14 cellular contexts compared by ENCODE assay signal in the genomic region with DNA sequence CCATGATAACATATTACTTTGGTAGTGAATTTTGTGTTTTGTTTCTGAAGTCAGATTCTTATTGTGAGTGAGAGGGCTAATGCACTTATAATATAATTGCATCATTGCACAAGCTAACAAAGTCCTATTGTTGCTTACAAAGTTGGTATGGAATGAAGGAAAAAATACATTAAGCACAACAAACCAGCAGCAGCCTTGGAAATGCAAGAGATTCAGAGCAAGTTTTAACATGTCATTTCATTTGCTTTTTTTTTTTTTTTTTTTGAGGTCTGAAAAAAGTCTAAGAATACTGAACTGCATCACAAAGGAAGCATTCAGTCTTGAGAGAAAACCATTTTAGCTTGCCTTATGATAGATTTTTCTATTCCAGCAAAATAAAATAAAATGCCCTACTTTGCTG. TPM values are rescaled to one million over a fixed set of nuclear protein-coding genes. Genes with fewer than 3 reads are reported as not detected.
A peak's percentile ranks its signal among the peaks of the same experiment; 100 is the strongest.
DNase-seq lines count a peak whose midpoint lies in the region; ATAC-seq and TF ChIP-seq lines count a peak whose summit lies in the region.
"Had no signal": no experiment of that assay in that cellular context is flagged by ENCODE, and none has a peak within 500 bp of the region (broad histone marks: within the 10 kb centered on the region; RNA-seq: fewer than 3 reads in every experiment).

No MANE protein-coding gene starts in this region.

- no peak for TF ChIP-seq POLR2A in IMR-90 (IDR thresholded peaks at IDR 0.05; ENCODE audit: low read depth, low read length)

- H2AFZ ChIP-seq in IMR-90 (replicated peaks; ENCODE audit: low read length, poor library complexity): no peak overlapping the region
- peak overlapping the region; percentile 11 for H2AFZ ChIP-seq in neuronal stem cell (ENCODE audit: low read length)
- H2AFZ ChIP-seq: PC-9 had no signal

- dilution Hi-C loops in IMR-90 (cut with HindIII; ENCODE audit: low sequenced_read_pairs, unreplicated experiment): no loop called here

- H3K14ac ChIP-seq in IMR-90 (replicated peaks; ENCODE audit: low read depth, low read length) (no peak overlapping the region), neuronal stem cell (ENCODE audit: low read length) (no peak overlapping the region)

- CTCF ChIA-PET in IMR-90 (lab: Yijun Ruan, JAX): no interaction called here

- H3K4ac ChIP-seq in IMR-90 (ENCODE audit: low read depth, low read length) (no peak overlapping the region), neuronal stem cell (ENCODE audit: low read length) (no peak overlapping the region)

- H2BK12ac ChIP-seq in neuronal stem cell (ENCODE audit: low read length): no peak overlapping the region

- H4K5ac ChIP-seq in IMR-90 (ENCODE audit: low read depth, low read length): no peak overlapping the region

- H3K4me2 ChIP-seq in IMR-90 (ENCODE audit: low read depth, low read length) (no peak overlapping the region), neuronal stem cell (ENCODE audit: insufficient read depth, low read length, poor library complexity, severe bottlenecking) (no peak overlapping the region)
- H3K4me2 ChIP-seq: PC-9 had no signal

- no peak overlapping the region for H4K91ac ChIP-seq in IMR-90 (ENCODE audit: insufficient read depth, low read depth, low read length)
- H4K91ac ChIP-seq in neuronal stem cell (ENCODE audit: low read depth, low read length, poor library complexity): no peak overlapping the region

- no peak overlapping the region for H3K9ac ChIP-seq in IMR-90 (ENCODE audit: low read depth, low read length)
- H3K9ac ChIP-seq in neuronal stem cell (ENCODE audit: low read depth, low read length, poor library complexity): no peak overlapping the region

- no peak overlapping the region for H2AK9ac ChIP-seq in IMR-90 (replicated peaks; ENCODE audit: low read depth, low read length, poor library complexity)

- H3K79me1 ChIP-seq in IMR-90 (ENCODE audit: low read depth in 1 of 2, low read length in 2 of 2): peaks cover 32 to 51% of the 10 kb centered on the region in 2 experiments
- no peaks in the 10 kb centered on the region for H3K79me1 ChIP-seq in neuronal stem cell (ENCODE audit: low read depth, low read length)

- no TSS peak for BruUV-seq in IMR-90 (replicated peaks; lab: Mats Ljungman, UMichigan)

- no peak overlapping the region for H2BK20ac ChIP-seq in IMR-90 (ENCODE audit: low read depth, low read length)

- peaks cover 4% of the 10 kb centered on the region; the same call in 1 of the 2 replicates for H4K20me1 ChIP-seq in IMR-90 (ENCODE audit: insufficient read depth, low read length)

- TF ChIP-seq CTCF in IMR-90 (conservative IDR thresholded peaks at IDR 0.05; ENCODE audit: low read depth, low read length): no peak
- TF ChIP-seq CTCF in epithelial cell of esophagus (IDR thresholded peaks at IDR 0.05; ENCODE audit: insufficient read depth, low read depth, low read length, missing control alignments): no peak

- H4K8ac ChIP-seq in IMR-90 (ENCODE audit: low read depth in 2 of 2, low read length in 2 of 2) (no peak overlapping the region), neuronal stem cell (ENCODE audit: low read depth, low read length) (no peak overlapping the region)

- H3K4me1 ChIP-seq in IMR-90 (ENCODE audit: control insufficient read depth, insufficient read depth, low read length): peaks cover 2% of the 10 kb centered on the region; the same call in 1 of the 2 replicates
- H3K4me1 ChIP-seq in neuronal stem cell (ENCODE audit: control insufficient read depth in 2 of 2, insufficient read depth in 1 of 2, low read depth in 1 of 2, low read length in 2 of 2): peaks cover 0 to 3% of the 10 kb centered on the region in 2 donors

- H3K18ac ChIP-seq in IMR-90 (ENCODE audit: low read depth, low read length) (no peak overlapping the region), neuronal stem cell (ENCODE audit: low read length) (no peak overlapping the region)

- H3K27ac ChIP-seq in IMR-90 (ENCODE audit: insufficient read depth, low read length) (no peak overlapping the region), neuronal stem cell (replicated peaks; ENCODE audit: low read length) (no peak overlapping the region)
- H3K27ac ChIP-seq: PC-9, RWPE1 had no signal

- H3K56ac ChIP-seq in IMR-90 (ENCODE audit: extremely low read depth, insufficient read depth, low read length): no peak overlapping the region

- no peak overlapping the region for H3K4me3 ChIP-seq in IMR-90 (ENCODE audit: insufficient read depth, low read depth, low read length)
- no peak overlapping the region for H3K4me3 ChIP-seq in epithelial cell of esophagus (ENCODE audit: low read length)
- no peak overlapping the region for H3K4me3 ChIP-seq in neuronal stem cell (ENCODE audit: low read length in 2 of 2)
- H3K4me3 ChIP-seq: PC-9 had no signal

- POLR2A ChIA-PET in IMR-90 (lab: Charles Lee; ENCODE audit: unreplicated experiment): no interaction called here

- H3K27me3 ChIP-seq in IMR-90 (ENCODE audit: control insufficient read depth, insufficient read depth, low read length): no peaks in the 10 kb centered on the region
- H3K27me3 ChIP-seq in neuronal stem cell (ENCODE audit: control insufficient read depth in 3 of 3, insufficient read depth in 3 of 3, low read depth in 1 of 3, low read length in 3 of 3): no peaks in the 10 kb centered on the region

- ATAC-seq in IMR-90 (ENCODE audit: low read depth): no peak
- no peak for ATAC-seq in HG03175 (IDR thresholded peaks at IDR 0.05; ENCODE audit: unreplicated experiment)

- in situ Hi-C loops in IMR-90 (cut with MboI; ENCODE audit: low sequenced_read_pairs): no loop called here

- no peak for TF ChIP-seq RAD21 in IMR-90 (IDR thresholded peaks at IDR 0.05; ENCODE audit: low read length)

- H2BK5ac ChIP-seq in IMR-90 (ENCODE audit: low read depth, low read length, poor library complexity, severe bottlenecking): no peak overlapping the region
- no peak overlapping the region for H2BK5ac ChIP-seq in neuronal stem cell (ENCODE audit: low read length)

- H2AK5ac ChIP-seq in IMR-90 (ENCODE audit: low read depth, low read length) (no peak overlapping the region), neuronal stem cell (ENCODE audit: low read depth, low read length) (no peak overlapping the region)

- intact Hi-C loops in IMR-90 (cut with micrococcal nuclease): no loop called here

- H3K9me3 ChIP-seq in IMR-90 (ENCODE audit: control insufficient read depth, insufficient read depth, low read length): peaks cover 2% of the 10 kb centered on the region; the same call in 1 of the 2 replicates
- H3K9me3 ChIP-seq in neuronal stem cell (replicated peaks in 1 of 2; ENCODE audit: control insufficient read depth in 2 of 2, insufficient read depth in 1 of 2, low read depth in 1 of 2, low read length in 2 of 2): peaks cover under 1% of the 10 kb centered on the region in 2 donors

- no peak for DNase-seq in IMR-90
- DNase-seq in NCI-H2171 treated with DMSO at 0.1 percent for 48 hours (lab: John Stamatoyannopoulos, UW): peak; percentile 85
- DNase-seq in epithelial cell of esophagus (ENCODE audit: low read depth): peak; percentile 75
- no peak for DNase-seq in neuronal stem cell (ENCODE audit: low spot score)
- DNase-seq in activated CD4-positive, alpha-beta T cell treated with anti-CD3 and anti-CD28 coated beads for 1 hour: no peak
- no peak for DNase-seq in amniotic stem cell (lab: John Stamatoyannopoulos, UW)
- DNase-seq: DMS79 treated with DMSO at 0.1 percent for 48 hours, NCI-H187, NCI-H2107, NCI-H526, PC-9 had no signal

- H2BK15ac ChIP-seq in IMR-90 (ENCODE audit: low read depth, low read length) (no peak overlapping the region), neuronal stem cell (ENCODE audit: low read length) (no peak overlapping the region)

- peaks cover 3% of the 10 kb centered on the region; the same call in 1 of the 2 replicates for H3K9me1 ChIP-seq in IMR-90 (ENCODE audit: insufficient read depth, low read length)

- H2BK120ac ChIP-seq in IMR-90 (ENCODE audit: low read depth, low read length) (no peak overlapping the region), neuronal stem cell (ENCODE audit: low read depth, low read length) (no peak overlapping the region)

- H3K36me3 ChIP-seq in IMR-90 (ENCODE audit: control insufficient read depth, insufficient read depth, low read length): no peaks in the 10 kb centered on the region
- H3K36me3 ChIP-seq in neuronal stem cell (replicated peaks in 1 of 2; ENCODE audit: control insufficient read depth in 2 of 2, insufficient read depth in 2 of 2, low read length in 2 of 2): no peaks in the 10 kb centered on the region

- H3K23ac ChIP-seq in IMR-90 (ENCODE audit: low read depth, low read length) (no peak overlapping the region), neuronal stem cell (ENCODE audit: low read depth, low read length, poor library complexity) (no peak overlapping the region)

TF ChIP-seq in IMR-90, 13 proteins besides CTCF, POLR2A, EP300 and RAD21:
- TF ChIP-seq CEBPB (IDR thresholded peaks at IDR 0.05; ENCODE audit: low read depth, low read length) (0 out of 2 replicates have a peak, but pooled peaks have one; percentile 34), RFX5 (IDR thresholded peaks at IDR 0.05; ENCODE audit: low read depth, low read length) (no peak)

RNA-seq across cellular contexts. Expression of gene PLCB4, which starts 57.6 kb away (rescaled TPM):
- total RNA-seq in IMR-90 (2012; rRNA removed): 24.0 and 28.3 TPM in 2 replicates
- polyA plus RNA-seq in IMR-90 (2012; rRNA removed): 9.1 and 12.5 TPM in 2 replicates
- 1.9 and 2.7 TPM in 2 replicates for polyA plus RNA-seq in IMR-90 (2012; cell fraction: cytosol; rRNA removed)
- 3.8 and 32.9 TPM in 2 replicates for polyA plus RNA-seq in IMR-90 (2012; cell fraction: nucleus; rRNA removed; ENCODE audit: low replicate concordance)
- 5.6 TPM for polyA plus RNA-seq in neuronal stem cell (2013, experiment 1 of 2)
- polyA plus RNA-seq in neuronal stem cell (2013, experiment 2 of 2): 6.1 TPM
- polyA plus RNA-seq: CD14-positive monocyte had no signal

Comparison
In these comparisons a context has a peak if more than half of its experiments do, and no peak if none do; other contexts are left out.
1. DNase-seq: peak in NCI-H2171 treated with DMSO at 0.1 percent for 48 hours (single experiment) and epithelial cell of esophagus (single experiment); none in IMR-90 (single experiment), neuronal stem cell (single experiment), activated CD4-positive, alpha-beta T cell treated with anti-CD3 and anti-CD28 coated beads for 1 hour (single experiment) and amniotic stem cell (single experiment).